ENCODE assay signal across 8 cellular contexts in genomic region chr2:87076253-87077027, GRCh38. TPM values are rescaled to one million over a fixed set of nuclear protein-coding genes. Genes with fewer than 3 reads are reported as not detected.
DNase-seq lines count a peak whose midpoint lies in the region; ATAC-seq and TF ChIP-seq lines count a peak whose summit lies in the region.
"Not testable (repeated sequence)": the region's sequence is repeated elsewhere in the genome, so short reads cannot be mapped to it uniquely, and the experiment has no call there.

No MANE protein-coding gene starts in this region.

- H3K36me3 ChIP-seq in kidney epithelial cell (ENCODE audit: control insufficient read depth, insufficient read depth, low read length); skeletal muscle tissue (ENCODE audit: control insufficient read depth in 3 of 3, insufficient read depth in 3 of 3, low read length in 3 of 3); uterus: not testable (repeated sequence)

- H3K27me3 ChIP-seq in kidney epithelial cell (ENCODE audit: control insufficient read depth, insufficient read depth, low read length); skeletal muscle tissue (ENCODE audit: control insufficient read depth in 3 of 3, insufficient read depth in 3 of 3, low read length in 3 of 3); uterus: not testable (repeated sequence)

- peak overlapping the region; percentile 84 for H3K27ac ChIP-seq in skeletal muscle tissue (ENCODE audit: low read depth, low read length)
- peak overlapping the region; percentile 92 to 95 for H3K27ac ChIP-seq in uterus

- peak overlapping the region; percentile 67 to 86 (median 84) for H3K9ac ChIP-seq in skeletal muscle tissue (ENCODE audit: low read depth in 1 of 3, low read length in 3 of 3)

- DNase-seq in LNCaP clone FGC (ENCODE audit: low read depth) (peak; percentile 65), dermis blood vessel endothelial cell (peak; percentile 89), kidney epithelial cell (ENCODE audit: low read depth) (peak; percentile 28), uterus (peak; percentile 92 to 94)
- DNase-seq in activated CD8-positive, alpha-beta memory T cell treated with anti-CD3 and anti-CD28 coated beads for 4 hours (ENCODE audit: low read depth in 2 of 2): peak; percentile 73 to 84

- peak; percentile 49 to 76 for TF ChIP-seq POLR2A in uterus (IDR thresholded peaks at IDR 0.05)

- intact Hi-C loops in uterus (cut with DNase I; ENCODE audit: low total_unique reads): not testable (repeated sequence)

- ATAC-seq in GM18498 (IDR thresholded peaks at IDR 0.05; ENCODE audit: unreplicated experiment) (peak; percentile 89), HG02571 (IDR thresholded peaks at IDR 0.05; ENCODE audit: unreplicated experiment) (peak; percentile 93)

- TF ChIP-seq CTCF in LNCaP clone FGC (IDR thresholded peaks at IDR 0.05; ENCODE audit: control insufficient read depth, extremely low read depth, insufficient read depth); kidney epithelial cell (IDR thresholded peaks at IDR 0.05; ENCODE audit: insufficient read depth, low read length, poor library complexity, severe bottlenecking); uterus (IDR thresholded peaks at IDR 0.05): not testable (repeated sequence)

- not testable (repeated sequence) for H3K4me1 ChIP-seq in skeletal muscle tissue (ENCODE audit: control insufficient read depth in 3 of 3, insufficient read depth in 3 of 3, low read length in 3 of 3); uterus

- H3K9me3 ChIP-seq in skeletal muscle tissue (ENCODE audit: control insufficient read depth in 3 of 3, low read length in 3 of 3); uterus: not testable (repeated sequence)

- H3K4me3 ChIP-seq in LNCaP clone FGC (ENCODE audit: low read depth, low read length) (peak overlapping the region; percentile 57), kidney epithelial cell (ENCODE audit: low read depth, low read length) (peak overlapping the region; percentile 57), skeletal muscle tissue (ENCODE audit: low read length in 3 of 3) (peak overlapping the region; percentile 65 to 75 (median 70)), uterus (peak overlapping the region; percentile 57 to 66)

RNA-seq across cellular contexts. Expression of gene PLGLB1, which starts 54.8 kb away (rescaled TPM):
- total RNA-seq in dermis blood vessel endothelial cell (0.84 and 2.6 TPM in 2 replicates), kidney epithelial cell (0.38 and 0.62 TPM in 2 replicates), skeletal muscle tissue (2.1 TPM), uterus (1 to 10 TPM in 3 of 4 donors, not detected in 1; 4.9 to 7.5 (median 5.1) TPM)

Comparison
In these comparisons a context has a peak if more than half of its experiments do, and no peak if none do; other contexts are left out.
1. Peak in every context shown above with its lines: DNase-seq, ATAC-seq, H3K4me3 ChIP-seq and H3K27ac ChIP-seq.
2. DNase-seq: peak in every context shown above with its lines; median percentile 93 in uterus; 89 in dermis blood vessel endothelial cell; 78 in activated CD8-positive, alpha-beta memory T cell treated with anti-CD3 and anti-CD28 coated beads for 4 hours; 65 in LNCaP clone FGC; 28 in kidney epithelial cell.